1 cellular context compared by ENCODE assay signal in genomic region chr11:68903631-68904457, GRCh38.
TF ChIP-seq lines count a peak whose summit lies in the region.

Gene IGHMBP2, plus strand, starts transcription at chr11:68903891. Its CDS starts 62 bp downstream, at chr11:68903953.
Gene MRPL21, minus strand, starts transcription at chr11:68903832. Its CDS starts 22 bp downstream, at chr11:68903810.

TF ChIP-seq in GM23338, 12 proteins besides CTCF, POLR2A, EP300 and RAD21 (continued from another document):
- TF ChIP-seq REST (IDR thresholded peaks at IDR 0.05; ENCODE audit: unreplicated experiment), result no peak
- TF ChIP-seq EZH2phosphoT487 (IDR thresholded peaks at IDR 0.05; ENCODE audit: unreplicated experiment), result no peak
- TF ChIP-seq CREB1 (CRISPR knock-in tag; IDR thresholded peaks at IDR 0.05; ENCODE audit: low read depth), result peak; percentile 99
- peak; percentile 94 for TF ChIP-seq POLR2AphosphoS5 (IDR thresholded peaks at IDR 0.05; ENCODE audit: low read depth)
- no peak for TF ChIP-seq ZNF462 (CRISPR knock-in tag; IDR thresholded peaks at IDR 0.05)
- TF ChIP-seq STAT1 (IDR thresholded peaks at IDR 0.05; ENCODE audit: unreplicated experiment), result no peak
